In genomic region chr10:73644015-73644743, GRCh38 we compare ENCODE assay signal across 8 cellular contexts. TPM values are rescaled to one million over a fixed set of nuclear protein-coding genes. Genes with fewer than 3 reads are reported as not detected.
A peak's percentile ranks its signal among the peaks of the same experiment; 100 is the strongest.
DNase-seq lines count a peak whose midpoint lies in the region; ATAC-seq and TF ChIP-seq lines count a peak whose summit lies in the region.

No MANE protein-coding gene starts in this region.

- H3K9me3 Mint-ChIP-seq in endothelial cell (ENCODE audit: unreplicated experiment) = no peaks in the 10 kb centered on the region

- no peaks in the 10 kb centered on the region for H3K27me3 ChIP-seq in thyroid gland

- TF ChIP-seq POLR2A in thyroid gland (IDR thresholded peaks at IDR 0.05) = no peak

- H3K9me3 ChIP-seq in thyroid gland = no peaks in the 10 kb centered on the region

- ATAC-seq in HG02870 (IDR thresholded peaks at IDR 0.05; ENCODE audit: unreplicated experiment) = peak; percentile 48
- no peak for ATAC-seq in GM19395 (IDR thresholded peaks at IDR 0.05; ENCODE audit: unreplicated experiment)

- intact Hi-C loops in thyroid gland (cut with DNase I) = no loop called here

- TF ChIP-seq CTCF in endothelial cell (IDR thresholded peaks at IDR 0.05; ENCODE audit: unreplicated experiment) (peak; percentile 80), thyroid gland (IDR thresholded peaks at IDR 0.05) (peak; percentile 62 to 96 (median 85))

- peaks cover 37 to 49% of the 10 kb centered on the region in 2 donors for H3K4me1 ChIP-seq in thyroid gland

- DNase-seq in DMS 273 treated with DMSO at 0.1 percent for 48 hours (lab: John Stamatoyannopoulos, UW) = peak; percentile 26
- peak; percentile 74 for DNase-seq in NCI-H82 (lab: John Stamatoyannopoulos, UW)
- peak; percentile 25 for DNase-seq in activated CD8-positive, alpha-beta memory T cell treated with anti-CD3 and anti-CD28 coated beads, Interleukin-2, amount 50 U/mL, for 1 hour (ENCODE audit: extremely low read depth)
- DNase-seq in endothelial cell (ENCODE audit: low spot score) = peak; percentile 67
- DNase-seq in mucosa of gallbladder (ENCODE audit: low spot score) = peak; percentile 56
- DNase-seq in thyroid gland = peak; percentile 62 to 64

- peak overlapping the region in 1 of 3 donors; percentile 22 for H3K27ac ChIP-seq in thyroid gland

- H3K4me3 ChIP-seq in thyroid gland (replicated peaks in 1 of 3) = no peak overlapping the region

- H3K36me3 ChIP-seq in thyroid gland = no peaks in the 10 kb centered on the region

- peaks cover 4% of the 10 kb centered on the region for H3K36me3 Mint-ChIP-seq in endothelial cell (ENCODE audit: low read depth, unreplicated experiment)

- WGBS in thyroid gland, 2 donors = 18 to 20% methylated on average over 5 of the region's 5 CpGs

- no peak overlapping the region for H3K4me3 Mint-ChIP-seq in endothelial cell (ENCODE audit: unreplicated experiment)

- H3K27ac Mint-ChIP-seq in endothelial cell (ENCODE audit: unreplicated experiment) = peak overlapping the region; percentile 11

- peaks cover 16% of the 10 kb centered on the region for H3K27me3 Mint-ChIP-seq in endothelial cell (ENCODE audit: unreplicated experiment)

- H3K4me1 Mint-ChIP-seq in endothelial cell (ENCODE audit: unreplicated experiment) = peaks cover 33% of the 10 kb centered on the region

RNA-seq across cellular contexts. Expression of gene MYOZ1, which starts 2.9 kb away (rescaled TPM):
- 4.0 TPM for total RNA-seq in endothelial cell (ENCODE audit: unreplicated experiment)
- total RNA-seq in mucosa of gallbladder = 0.52 TPM
- total RNA-seq in thyroid gland = 1 to 10 TPM; 2.0 to 7.0 (median 5.1) TPM

RNA-seq across cellular contexts. Expression of gene SYNPO2L, which starts 11.7 kb away (rescaled TPM):
- total RNA-seq in endothelial cell (ENCODE audit: unreplicated experiment) = 0.13 TPM
- 0.49 TPM for total RNA-seq in mucosa of gallbladder
- not detected for total RNA-seq in thyroid gland

RNA-seq across cellular contexts. Expression of gene USP54, which starts 53.0 kb away (rescaled TPM):
- total RNA-seq in endothelial cell (ENCODE audit: unreplicated experiment) = 267 TPM
- 65.2 TPM for total RNA-seq in mucosa of gallbladder
- 100 to 1,000 TPM; 159 to 315 (median 201) TPM for total RNA-seq in thyroid gland

RNA-seq across cellular contexts. Expression of gene AGAP5, which starts 53.7 kb away (rescaled TPM):
- total RNA-seq in endothelial cell (ENCODE audit: unreplicated experiment) = 8.0 TPM
- total RNA-seq in mucosa of gallbladder = 8.2 TPM
- total RNA-seq in thyroid gland = 10 to 100 TPM in 2 of 4 donors, 1 to 10 TPM in 2; 8.2 to 12.1 (median 10.2) TPM
